In the genomic region with DNA sequence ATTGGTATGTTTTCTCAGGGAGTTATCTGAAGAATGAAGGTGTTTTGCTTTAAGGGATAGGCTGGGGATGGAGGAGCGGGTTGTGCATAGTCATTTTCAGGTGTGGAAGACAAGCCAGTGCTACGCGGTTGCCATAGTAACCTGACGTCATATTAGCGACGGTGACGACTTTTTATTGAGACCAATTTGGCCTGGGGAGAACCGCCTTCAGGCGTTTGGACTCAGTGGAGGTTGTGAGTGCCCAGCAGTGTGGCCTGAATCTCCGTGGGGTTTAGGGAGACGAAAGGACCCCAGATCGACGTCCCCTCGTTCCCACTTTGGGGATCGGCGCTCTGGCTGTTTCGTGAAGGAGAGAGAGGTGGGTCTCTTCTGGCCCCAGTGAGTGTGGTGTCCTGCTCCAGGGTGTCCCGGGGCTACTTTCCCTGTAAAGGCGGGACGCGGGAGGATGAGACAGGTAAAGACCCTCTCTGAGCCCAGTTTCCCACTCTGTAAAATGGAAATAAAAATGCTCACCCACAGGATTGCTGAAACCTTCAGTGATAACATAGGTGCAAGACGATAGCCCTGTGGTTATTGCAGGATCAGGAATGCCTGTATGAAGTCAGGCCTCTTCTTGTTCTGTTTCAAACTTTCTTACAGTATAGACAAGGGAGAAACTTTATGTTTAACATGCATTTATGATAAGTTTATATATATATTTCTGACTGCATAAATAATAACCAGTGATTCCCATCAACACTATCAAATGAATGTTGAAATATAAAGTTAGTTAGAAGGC, we compare ENCODE assay signal across 8 cellular contexts. TPM values are rescaled to one million over a fixed set of nuclear protein-coding genes. Genes with fewer than 3 reads are reported as not detected.
DNase-seq lines count a peak whose midpoint lies in the region; ATAC-seq, FAIRE-seq and TF ChIP-seq lines count a peak whose summit lies in the region.

No MANE protein-coding gene starts in this region.

- H3K79me2 ChIP-seq in H1 (ENCODE audit: control insufficient read depth in 1 of 2, insufficient read depth in 2 of 2, low read length in 2 of 2) (peaks cover 0 to 21% of the 10 kb centered on the region in 2 experiments; a peak in 2 of 4 replicates), mesendoderm (ENCODE audit: control insufficient read depth, insufficient read depth, low read length) (peaks cover 2% of the 10 kb centered on the region)

- no peak overlapping the region for H3K23ac ChIP-seq in H1 (ENCODE audit: insufficient read length)
- H3K23ac ChIP-seq in mesendoderm (ENCODE audit: low read length): no peak overlapping the region

- peak; percentile 100 for FAIRE-seq in H1 (lab: Jason Lieb, UNC)

- H3K36me3 Mint-ChIP-seq in CD8-positive, alpha-beta T cell: peaks cover 9% of the 10 kb centered on the region
- peaks cover 5% of the 10 kb centered on the region for H3K36me3 Mint-ChIP-seq in activated CD8-positive, alpha-beta T cell treated with anti-CD3 and anti-CD28 coated beads, Interleukin-2, amount 10 ng/mL, durations not matched to agents 7 days and 5 days (ENCODE audit: low read depth)

- no peaks in the 10 kb centered on the region for H3K4me1 ChIP-seq in CD8-positive, alpha-beta T cell (ENCODE audit: insufficient read depth, low read length)
- no peaks in the 10 kb centered on the region for H3K4me1 ChIP-seq in H1 (replicated peaks in 1 of 4; ENCODE audit: control insufficient read depth in 3 of 4, insufficient read depth in 4 of 4, low read length in 3 of 4)
- no peaks in the 10 kb centered on the region for H3K4me1 ChIP-seq in mesendoderm (ENCODE audit: control insufficient read depth, low read depth, low read length)

- intact Hi-C loops in CD8-positive, alpha-beta T cell (cut with DNase I, micrococcal nuclease): loop anchor here (1.0 to 10.0 kb wide), 4 partner anchors 21 to 170 kb away; partner anchors contain the start of gene ARMCX5 (in 1 of the 2)

- TF ChIP-seq RAD21 in H1 (IDR thresholded peaks at IDR 0.05 in 1 of 2, conservative IDR thresholded peaks at IDR 0.05 in 1 of 2; ENCODE audit: low read depth in 2 of 2, low read length in 2 of 2): no peak

- H4K8ac ChIP-seq in H1 (ENCODE audit: extremely low read depth, insufficient read depth, low read length) (no peak overlapping the region), mesendoderm (ENCODE audit: low read depth, low read length) (no peak overlapping the region)

- CTCF ChIA-PET in CD8-positive, alpha-beta T cell (lab: Charles Lee): no interaction called here
- CTCF ChIA-PET in activated CD8-positive, alpha-beta T cell treated with anti-CD3 and anti-CD28 coated beads, Interleukin-2, amount 10 ng/mL, durations not matched to agents 7 days and 5 days (lab: Charles Lee): no interaction called here
- CTCF ChIA-PET in H1 (lab: Charles Lee; ENCODE audit: partially characterized antibody): no interaction called here

- H3K4me1 Mint-ChIP-seq in CD8-positive, alpha-beta T cell (ENCODE audit: low read depth): peaks cover 17% of the 10 kb centered on the region
- peaks cover 7% of the 10 kb centered on the region for H3K4me1 Mint-ChIP-seq in activated CD8-positive, alpha-beta T cell treated with anti-CD3 and anti-CD28 coated beads, Interleukin-2, amount 10 ng/mL, durations not matched to agents 7 days and 5 days (ENCODE audit: low read depth)

- H3K18ac ChIP-seq in H1 (ENCODE audit: extremely low read depth, low read length) (no peak overlapping the region), mesendoderm (ENCODE audit: low read length) (peak overlapping the region; percentile 28)

- no peak overlapping the region for H2BK20ac ChIP-seq in H1 (ENCODE audit: low read length)

- H2BK15ac ChIP-seq in H1 (ENCODE audit: low read length) (no peak overlapping the region), mesendoderm (replicated peaks; ENCODE audit: low read depth) (no peak overlapping the region)

- no peak overlapping the region for H4K91ac ChIP-seq in H1 (replicated peaks; ENCODE audit: insufficient read length, low read length)

- no peak overlapping the region for H3K4ac ChIP-seq in H1 (replicated peaks; ENCODE audit: insufficient read length, low read depth, low read length)
- no peak overlapping the region for H3K4ac ChIP-seq in mesendoderm (ENCODE audit: low read depth, low read length)

- no peak for TF ChIP-seq CTCF in CD8-positive, alpha-beta T cell (IDR thresholded peaks at IDR 0.05)
- TF ChIP-seq CTCF in H1 (IDR thresholded peaks at IDR 0.05; ENCODE audit: control extremely low read depth in 1 of 3, insufficient read depth in 1 of 3, low read depth in 1 of 3, low read length in 3 of 3): no peak

- H3K36me3 ChIP-seq in CD8-positive, alpha-beta T cell (ENCODE audit: insufficient read depth, low read length): no peaks in the 10 kb centered on the region
- H3K36me3 ChIP-seq in H1 (ENCODE audit: control insufficient read depth in 2 of 4, insufficient read depth in 4 of 4, low read length in 3 of 4) (no peaks in the 10 kb centered on the region), mesendoderm (ENCODE audit: control insufficient read depth, insufficient read depth, low read length) (no peaks in the 10 kb centered on the region)

- H4K20me1 ChIP-seq in H1 (replicated peaks in 1 of 2; ENCODE audit: control insufficient read depth in 1 of 2, insufficient read depth in 2 of 2, low read length in 2 of 2): no peaks in the 10 kb centered on the region

- H3K56ac ChIP-seq in H1 (replicated peaks; ENCODE audit: insufficient read length, low read depth, low read length) (no peak overlapping the region), mesendoderm (ENCODE audit: low read length) (peak overlapping the region; percentile 90)

- ATAC-seq in CD8-positive, alpha-beta T cell: peak; percentile 83
- ATAC-seq in GM19438 (IDR thresholded peaks at IDR 0.05; ENCODE audit: low read depth, unreplicated experiment): peak; percentile 93
- ATAC-seq in HG03571 (IDR thresholded peaks at IDR 0.05; ENCODE audit: unreplicated experiment): peak; percentile 95
- ATAC-seq in activated CD8-positive, alpha-beta T cell treated with anti-CD3 and anti-CD28 coated beads, Interleukin-2, amount 10 ng/mL, durations not matched to agents 7 days and 5 days: peak; percentile 94

- H4K5ac ChIP-seq in H1 (ENCODE audit: insufficient read length, low read depth, low read length): peak overlapping the region; percentile 24
- no peak overlapping the region for H4K5ac ChIP-seq in mesendoderm (ENCODE audit: low read length)

- peak overlapping the region; percentile 95 for H2AFZ ChIP-seq in H1 (ENCODE audit: low read length)

- no peaks in the 10 kb centered on the region for H3K27me3 ChIP-seq in CD8-positive, alpha-beta T cell (ENCODE audit: insufficient read depth, low read length)
- no peaks in the 10 kb centered on the region for H3K27me3 ChIP-seq in H1 (replicated peaks in 1 of 4; ENCODE audit: control insufficient read depth in 3 of 4, extremely low read depth in 1 of 4, insufficient read depth in 3 of 4, low read length in 3 of 4)
- no peaks in the 10 kb centered on the region for H3K27me3 ChIP-seq in mesendoderm (ENCODE audit: insufficient read depth, low read length, poor library complexity)

- H2AK5ac ChIP-seq in H1 (ENCODE audit: low read depth, low read length) (no peak overlapping the region), mesendoderm (ENCODE audit: low read length) (no peak overlapping the region)

- peak overlapping the region; percentile 97 for H3K27ac Mint-ChIP-seq in CD8-positive, alpha-beta T cell
- peak overlapping the region; percentile 97 for H3K27ac Mint-ChIP-seq in activated CD8-positive, alpha-beta T cell treated with anti-CD3 and anti-CD28 coated beads, Interleukin-2, amount 10 ng/mL, durations not matched to agents 7 days and 5 days

- no peaks in the 10 kb centered on the region; the same call in 1 of the 2 replicates for H3K23me2 ChIP-seq in H1 (ENCODE audit: low read depth, low read length)

- H3K14ac ChIP-seq in H1 (ENCODE audit: insufficient read length): no peak overlapping the region

- H3K9me3 ChIP-seq in CD8-positive, alpha-beta T cell (ENCODE audit: low read length): no peaks in the 10 kb centered on the region
- no peaks in the 10 kb centered on the region for H3K9me3 ChIP-seq in H1 (ENCODE audit: insufficient read depth in 2 of 2, low read depth in 1 of 2, low read length in 1 of 2)

- peak overlapping the region; percentile 98 for H3K4me3 Mint-ChIP-seq in CD8-positive, alpha-beta T cell
- peak overlapping the region; percentile 95 for H3K4me3 Mint-ChIP-seq in activated CD8-positive, alpha-beta T cell treated with anti-CD3 and anti-CD28 coated beads, Interleukin-2, amount 10 ng/mL, durations not matched to agents 7 days and 5 days

- no peak overlapping the region for H2BK12ac ChIP-seq in H1 (ENCODE audit: low read depth, low read length)

- H3K9ac ChIP-seq in H1 (replicated peaks in 1 of 4; ENCODE audit: extremely low read depth in 1 of 4, low read depth in 3 of 4, low read length in 3 of 4) (peak overlapping the region; percentile 73 to 90 (median 84)), mesendoderm (ENCODE audit: low read length) (peak overlapping the region; percentile 82)

- DNase-seq in CD8-positive, alpha-beta T cell: peak; percentile 57 to 83 (median 77)
- DNase-seq in NCI-H774 (lab: John Stamatoyannopoulos, UW) (peak; percentile 72), H1 (ENCODE audit: low read depth in 1 of 2, low spot score in 2 of 2) (peak; percentile 34 to 87), mesendoderm (peak; percentile 97)
- DNase-seq in activated CD8-positive, alpha-beta T cell treated with anti-CD3 and anti-CD28 coated beads, Interleukin-2, amount 10 ng/mL, durations not matched to agents 7 days and 5 days: peak; percentile 87
- peak; percentile 55 for DNase-seq in stimulated activated CD8-positive, alpha-beta memory T cell treated with anti-CD3 and anti-CD28 coated beads, Interleukin-12 subunit alpha, Interleukin-12 subunit beta, amount 100 ng/mL, for 4 hours (ENCODE audit: low read depth)

- no peaks in the 10 kb centered on the region for H3K9me3 Mint-ChIP-seq in CD8-positive, alpha-beta T cell
- no peaks in the 10 kb centered on the region for H3K9me3 Mint-ChIP-seq in activated CD8-positive, alpha-beta T cell treated with anti-CD3 and anti-CD28 coated beads, Interleukin-2, amount 10 ng/mL, durations not matched to agents 7 days and 5 days (ENCODE audit: insufficient read depth)

- no peak for TF ChIP-seq EP300 in H1 (IDR thresholded peaks at IDR 0.05; ENCODE audit: borderline replicate concordance in 1 of 2, low read depth in 2 of 2, low read length in 2 of 2)

- H3K27ac ChIP-seq in CD8-positive, alpha-beta T cell (ENCODE audit: low read depth, low read length): peak overlapping the region; percentile 83
- H3K27ac ChIP-seq in H1 (ENCODE audit: low read depth, low read length) (peak overlapping the region; percentile 89), mesendoderm (ENCODE audit: low read depth, low read length) (no peak overlapping the region)

- no peak overlapping the region for H2BK120ac ChIP-seq in H1 (replicated peaks; ENCODE audit: low read depth, low read length)
- H2BK120ac ChIP-seq in mesendoderm (ENCODE audit: low read depth, low read length): no peak overlapping the region

- H3K27me3 Mint-ChIP-seq in CD8-positive, alpha-beta T cell (ENCODE audit: low read depth): no peaks in the 10 kb centered on the region
- no peaks in the 10 kb centered on the region for H3K27me3 Mint-ChIP-seq in activated CD8-positive, alpha-beta T cell treated with anti-CD3 and anti-CD28 coated beads, Interleukin-2, amount 10 ng/mL, durations not matched to agents 7 days and 5 days (ENCODE audit: low read depth)

- peak; percentile 85 to 86 for TF ChIP-seq POLR2A in H1 (IDR thresholded peaks at IDR 0.05; ENCODE audit: control extremely low read depth in 1 of 2, low read depth in 2 of 2, low read length in 2 of 2)

- H3K79me1 ChIP-seq in H1 (ENCODE audit: low read depth, low read length) (no peaks in the 10 kb centered on the region), mesendoderm (ENCODE audit: low read length) (no peaks in the 10 kb centered on the region)

- peak overlapping the region; percentile 92 for H3K4me3 ChIP-seq in CD8-positive, alpha-beta T cell (ENCODE audit: low read depth, low read length)
- H3K4me3 ChIP-seq in H1 (ENCODE audit: extremely low read depth in 1 of 4, insufficient read depth in 2 of 4, low read depth in 3 of 4, low read length in 4 of 4): peak overlapping the region; percentile 88 to 99 (median 95)
- peak overlapping the region; percentile 86 for H3K4me3 ChIP-seq in mesendoderm (ENCODE audit: low read length)

- POLR2A ChIA-PET in CD8-positive, alpha-beta T cell (lab: Charles Lee): no interaction called here
- POLR2A ChIA-PET in activated CD8-positive, alpha-beta T cell treated with anti-CD3 and anti-CD28 coated beads, Interleukin-2, amount 10 ng/mL, durations not matched to agents 7 days and 5 days (lab: Charles Lee): no interaction called here
- POLR2A ChIA-PET in H1 (lab: Charles Lee; ENCODE audit: partially characterized antibody): interaction anchor here (1.2 to 1.6 kb wide), 2 partner anchors 15 to 109 kb away, joined by 3 read pairs; no protein-coding TSS in a partner anchor

- 3% methylated on average over 16 of the region's 22 CpGs; no CpG with 5 or more reads in 1 of the 2 experiments for WGBS in H1 (ENCODE audit: extremely low coverage in 1 of 2, insufficient coverage in 1 of 2, insufficient read length in 1 of 2, insufficient replicate concordance in 2 of 2, low coverage in 1 of 2, low lambda C conversion rate in 2 of 2, missing lambda C conversion rate in 1 of 2), 2 experiments
- no CpG with 5 or more reads among the region's 22 CpGs for whole genome bisulfite sequencing in mesendoderm (ENCODE audit: extremely low coverage, insufficient coverage, low lambda C conversion rate)

- peak overlapping the region; percentile 62 for H3K4me2 ChIP-seq in H1 (ENCODE audit: insufficient read depth in 1 of 2, low read depth in 2 of 2, low read length in 2 of 2)
- H3K4me2 ChIP-seq in mesendoderm (ENCODE audit: low read length): peak overlapping the region; percentile 59

- H2BK5ac ChIP-seq in H1 (ENCODE audit: low read depth, low read length): no peak overlapping the region
- no peak overlapping the region for H2BK5ac ChIP-seq in mesendoderm (ENCODE audit: low read length)

RNA-seq across cellular contexts. Expression of gene GPRASP3, which starts 48.6 kb away (rescaled TPM):
- under 1 TPM; 0.94 to 0.95 TPM for total RNA-seq in CD8-positive, alpha-beta T cell
- 1 to 10 TPM; 2.2 TPM for total RNA-seq in activated CD8-positive, alpha-beta T cell treated with anti-CD3 and anti-CD28 coated beads, Interleukin-2, amount 10 ng/mL, durations not matched to agents 7 days and 5 days
- 19.3 and 19.8 TPM in 2 replicates for total RNA-seq in H1 (2021; fragmentation: NEBNext Ultra II Directional; extraction: Animal tissue kit (Norgen Biotek cat#: 25700))
- polyA plus RNA-seq in H1 (2011; rRNA removed): 5.0 and 7.0 TPM in 2 replicates
- 8.6 TPM for polyA plus RNA-seq in H1 (2011; cell fraction: cytosol; rRNA removed)
- 5.0 TPM for polyA plus RNA-seq in H1 (2011; cell fraction: nucleus; rRNA removed)
- polyA plus RNA-seq in H1 (2012, experiment 1 of 2): 10.8 to 12.4 TPM (median 12.3 TPM) in 4 replicates
- 1.0 TPM for polyA plus RNA-seq in H1 (2012, experiment 2 of 2)
- 6.9 TPM for polyA plus RNA-seq in H1 (2013, experiment 1 of 2)
- polyA plus RNA-seq in H1 (2013, experiment 2 of 2): 6.4 TPM
- polyA minus RNA-seq in H1 (2011; rRNA and poly(A)+ RNA removed): 12.8 and 15.1 TPM in 2 replicates
- polyA minus RNA-seq in H1 (2011; cell fraction: cytosol; rRNA and poly(A)+ RNA removed): 8.7 TPM
- 9.3 TPM for polyA minus RNA-seq in H1 (2011; cell fraction: nucleus; rRNA and poly(A)+ RNA removed)
- 12.4 TPM for polyA plus RNA-seq in mesendoderm (2013, experiment 1 of 2)
- polyA plus RNA-seq in mesendoderm (2013, experiment 2 of 2): 12.3 TPM

RNA-seq across cellular contexts. Expression of gene GPRASP2, which starts 56.9 kb away (rescaled TPM):
- total RNA-seq in CD8-positive, alpha-beta T cell: 1 to 10 TPM; 2.1 to 2.5 TPM
- total RNA-seq in activated CD8-positive, alpha-beta T cell treated with anti-CD3 and anti-CD28 coated beads, Interleukin-2, amount 10 ng/mL, durations not matched to agents 7 days and 5 days: under 1 TPM; 0.13 to 0.16 TPM
- 15.7 and 19.1 TPM in 2 replicates for total RNA-seq in H1 (2021; fragmentation: NEBNext Ultra II Directional; extraction: Animal tissue kit (Norgen Biotek cat#: 25700))
- 8.0 and 8.2 TPM in 2 replicates for polyA plus RNA-seq in H1 (2011; rRNA removed)
- 11.4 TPM for polyA plus RNA-seq in H1 (2011; cell fraction: cytosol; rRNA removed)
- 9.2 TPM for polyA plus RNA-seq in H1 (2011; cell fraction: nucleus; rRNA removed)
- 10.6 to 16.9 TPM (median 15.2 TPM) in 4 replicates for polyA plus RNA-seq in H1 (2012, experiment 1 of 2)
- polyA plus RNA-seq in H1 (2012, experiment 2 of 2): 2.8 TPM
- 7.5 TPM for polyA plus RNA-seq in H1 (2013, experiment 1 of 2)
- polyA plus RNA-seq in H1 (2013, experiment 2 of 2): 7.2 TPM
- 20.1 and 22.0 TPM in 2 replicates for polyA minus RNA-seq in H1 (2011; rRNA and poly(A)+ RNA removed)
- polyA minus RNA-seq in H1 (2011; cell fraction: cytosol; rRNA and poly(A)+ RNA removed): 7.4 TPM
- polyA minus RNA-seq in H1 (2011; cell fraction: nucleus; rRNA and poly(A)+ RNA removed): 5.6 TPM
- polyA plus RNA-seq in mesendoderm (2013, experiment 1 of 2): 11.5 TPM
- polyA plus RNA-seq in mesendoderm (2013, experiment 2 of 2): 11.4 TPM
